Comparison of ENCODE assay signal across 1 cellular context in the genomic region with DNA sequence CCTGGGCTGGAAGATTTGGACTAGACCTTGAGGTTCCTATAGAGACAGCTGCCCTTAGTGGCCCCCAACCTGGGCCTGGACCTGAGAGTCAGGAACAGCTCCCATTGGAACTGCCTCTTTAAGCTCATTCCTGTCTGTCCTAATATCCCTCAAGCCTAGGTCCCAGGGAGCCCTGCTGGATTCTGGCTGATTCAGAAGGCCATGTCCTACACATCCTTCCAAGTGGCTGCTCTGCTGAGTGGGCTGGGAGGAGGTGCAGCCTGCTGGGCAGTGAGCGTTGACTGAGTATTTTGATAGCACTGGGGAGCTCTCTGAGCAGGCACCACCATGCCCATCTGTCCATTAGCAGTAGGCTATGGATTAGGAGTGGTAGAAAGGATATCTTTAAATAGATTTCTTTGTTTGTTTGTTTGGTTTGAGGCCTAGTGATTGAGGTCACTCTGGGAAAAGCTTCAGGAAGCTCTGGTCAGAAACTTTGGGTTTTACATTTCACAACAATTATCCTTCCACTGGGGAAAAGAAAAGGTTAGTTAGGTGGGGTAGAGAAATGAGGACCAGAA.
TF ChIP-seq lines count a peak whose summit lies in the region.

No MANE protein-coding gene starts in this region.

TF ChIP-seq in H1, 55 proteins besides CTCF, POLR2A, EP300 and RAD21:
- TF ChIP-seq SRF (IDR thresholded peaks at IDR 0.05; ENCODE audit: low read depth, low read length) (no peak), TAF1 (IDR thresholded peaks at IDR 0.05; ENCODE audit: low read depth, low read length) (no peak), POLR2AphosphoS5 (IDR thresholded peaks at IDR 0.05; ENCODE audit: low read depth, low read length) (no peak), MAFK (IDR thresholded peaks at IDR 0.05; ENCODE audit: low read depth, low read length) (no peak), NANOG (IDR thresholded peaks at IDR 0.05; ENCODE audit: insufficient read depth, low read depth, low read length, poor library complexity, severe bottlenecking) (no peak), JUND (IDR thresholded peaks at IDR 0.05; ENCODE audit: low read length) (no peak), POU5F1 (IDR thresholded peaks at IDR 0.05; ENCODE audit: low read depth, low read length) (no peak), RXRA (IDR thresholded peaks at IDR 0.05; ENCODE audit: insufficient read depth, low read depth, low read length) (no peak), SIX5 (IDR thresholded peaks at IDR 0.05; ENCODE audit: low read depth, low read length) (no peak), TEAD4 (IDR thresholded peaks at IDR 0.05; ENCODE audit: low read depth, low read length) (no peak), HDAC6 (IDR thresholded peaks at IDR 0.05; ENCODE audit: low read depth, low read length) (no peak), NRF1 (IDR thresholded peaks at IDR 0.05; ENCODE audit: low read depth, low read length) (no peak), CEBPB (IDR thresholded peaks at IDR 0.05; ENCODE audit: low read depth, low read length) (no peak), ZNF274 (IDR thresholded peaks at IDR 0.05; ENCODE audit: borderline replicate concordance, extremely low read depth, low read length) (no peak), YY1 (IDR thresholded peaks at IDR 0.05; ENCODE audit: low read depth, low read length) (no peak), FOSL1 (IDR thresholded peaks at IDR 0.05; ENCODE audit: insufficient read depth, low read depth, low read length) (no peak)
- TF ChIP-seq, protein P1, sequence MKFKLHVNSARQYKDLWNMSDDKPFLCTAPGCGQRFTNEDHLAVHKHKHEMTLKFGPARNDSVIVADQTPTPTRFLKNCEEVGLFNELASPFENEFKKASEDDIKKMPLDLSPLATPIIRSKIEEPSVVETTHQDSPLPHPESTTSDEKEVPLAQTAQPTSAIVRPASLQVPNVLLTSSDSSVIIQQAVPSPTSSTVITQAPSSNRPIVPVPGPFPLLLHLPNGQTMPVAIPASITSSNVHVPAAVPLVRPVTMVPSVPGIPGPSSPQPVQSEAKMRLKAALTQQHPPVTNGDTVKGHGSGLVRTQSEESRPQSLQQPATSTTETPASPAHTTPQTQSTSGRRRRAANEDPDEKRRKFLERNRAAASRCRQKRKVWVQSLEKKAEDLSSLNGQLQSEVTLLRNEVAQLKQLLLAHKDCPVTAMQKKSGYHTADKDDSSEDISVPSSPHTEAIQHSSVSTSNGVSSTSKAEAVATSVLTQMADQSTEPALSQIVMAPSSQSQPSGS (IDR thresholded peaks at IDR 0.05; ENCODE audit: low read length), result no peak
- TF ChIP-seq, protein P2, sequence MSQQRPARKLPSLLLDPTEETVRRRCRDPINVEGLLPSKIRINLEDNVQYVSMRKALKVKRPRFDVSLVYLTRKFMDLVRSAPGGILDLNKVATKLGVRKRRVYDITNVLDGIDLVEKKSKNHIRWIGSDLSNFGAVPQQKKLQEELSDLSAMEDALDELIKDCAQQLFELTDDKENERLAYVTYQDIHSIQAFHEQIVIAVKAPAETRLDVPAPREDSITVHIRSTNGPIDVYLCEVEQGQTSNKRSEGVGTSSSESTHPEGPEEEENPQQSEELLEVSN (IDR thresholded peaks at IDR 0.05), result no peak
